Comparison of ENCODE assay signal across 1 cellular context in the genomic region with DNA sequence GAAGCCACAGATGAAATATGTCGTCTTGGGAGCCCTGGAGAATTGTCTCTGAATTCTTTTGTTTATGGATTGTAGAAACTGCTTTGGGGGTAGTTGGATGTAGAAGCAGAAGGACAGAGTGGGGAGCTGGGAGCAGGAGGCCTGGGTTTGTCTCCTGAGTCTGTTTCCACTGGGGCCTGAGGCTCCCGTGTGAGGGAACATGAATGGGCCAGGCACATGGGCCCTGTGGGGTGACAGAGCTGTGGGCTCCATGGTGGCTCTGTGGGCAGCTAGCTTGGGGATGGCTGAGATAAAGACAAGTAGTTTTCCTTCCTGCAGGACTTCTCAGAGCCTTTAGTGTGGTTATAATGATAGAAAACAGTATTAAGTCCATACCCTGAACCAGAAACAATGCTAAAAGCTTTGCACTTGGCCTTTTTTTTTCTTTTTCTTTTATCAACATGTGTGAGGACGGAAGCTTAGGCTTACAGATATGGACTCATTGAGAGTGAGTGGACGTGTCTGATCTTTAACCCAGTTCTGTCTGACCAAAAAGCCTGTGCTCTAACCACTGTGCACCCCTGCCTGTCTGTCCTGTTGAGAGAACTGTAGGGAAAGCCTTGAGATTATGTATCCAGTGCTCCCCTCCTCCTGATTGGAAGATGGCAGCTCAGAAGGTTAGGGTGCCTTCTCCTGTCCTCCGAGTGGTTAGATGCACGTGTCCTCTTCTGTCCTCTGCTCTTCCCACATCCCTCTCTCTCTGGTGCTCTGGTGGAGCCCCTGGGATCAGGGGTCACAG.
TF ChIP-seq lines count a peak whose summit lies in the region.

No MANE protein-coding gene starts in this region.

TF ChIP-seq in GM23338, 12 proteins besides CTCF, POLR2A, EP300 and RAD21 (continued from another document):
- TF ChIP-seq ZNF462 (CRISPR knock-in tag; IDR thresholded peaks at IDR 0.05): no peak
- no peak for TF ChIP-seq EZH2phosphoT487 (IDR thresholded peaks at IDR 0.05; ENCODE audit: unreplicated experiment)
- TF ChIP-seq JUNB (IDR thresholded peaks at IDR 0.05; ENCODE audit: unreplicated experiment): no peak
- no peak for TF ChIP-seq REST (IDR thresholded peaks at IDR 0.05; ENCODE audit: unreplicated experiment)
- no peak for TF ChIP-seq ZNF114 (CRISPR knock-in tag; IDR thresholded peaks at IDR 0.05)
- TF ChIP-seq ZNF331 (CRISPR knock-in tag; IDR thresholded peaks at IDR 0.05; ENCODE audit: low read depth): no peak
- TF ChIP-seq EZH2 (IDR thresholded peaks at IDR 0.05; ENCODE audit: low read depth, unreplicated experiment): no peak
- TF ChIP-seq STAT1 (IDR thresholded peaks at IDR 0.05; ENCODE audit: unreplicated experiment): no peak
- TF ChIP-seq, protein P1, sequence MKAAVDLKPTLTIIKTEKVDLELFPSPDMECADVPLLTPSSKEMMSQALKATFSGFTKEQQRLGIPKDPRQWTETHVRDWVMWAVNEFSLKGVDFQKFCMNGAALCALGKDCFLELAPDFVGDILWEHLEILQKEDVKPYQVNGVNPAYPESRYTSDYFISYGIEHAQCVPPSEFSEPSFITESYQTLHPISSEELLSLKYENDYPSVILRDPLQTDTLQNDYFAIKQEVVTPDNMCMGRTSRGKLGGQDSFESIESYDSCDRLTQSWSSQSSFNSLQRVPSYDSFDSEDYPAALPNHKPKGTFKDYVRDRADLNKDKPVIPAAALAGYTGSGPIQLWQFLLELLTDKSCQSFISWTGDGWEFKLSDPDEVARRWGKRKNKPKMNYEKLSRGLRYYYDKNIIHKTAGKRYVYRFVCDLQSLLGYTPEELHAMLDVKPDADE (IDR thresholded peaks at IDR 0.05): no peak
- TF ChIP-seq POLR2AphosphoS5 (IDR thresholded peaks at IDR 0.05; ENCODE audit: low read depth): no peak
- TF ChIP-seq CREB1 (CRISPR knock-in tag; IDR thresholded peaks at IDR 0.05; ENCODE audit: low read depth): no peak
